In the genomic region with DNA sequence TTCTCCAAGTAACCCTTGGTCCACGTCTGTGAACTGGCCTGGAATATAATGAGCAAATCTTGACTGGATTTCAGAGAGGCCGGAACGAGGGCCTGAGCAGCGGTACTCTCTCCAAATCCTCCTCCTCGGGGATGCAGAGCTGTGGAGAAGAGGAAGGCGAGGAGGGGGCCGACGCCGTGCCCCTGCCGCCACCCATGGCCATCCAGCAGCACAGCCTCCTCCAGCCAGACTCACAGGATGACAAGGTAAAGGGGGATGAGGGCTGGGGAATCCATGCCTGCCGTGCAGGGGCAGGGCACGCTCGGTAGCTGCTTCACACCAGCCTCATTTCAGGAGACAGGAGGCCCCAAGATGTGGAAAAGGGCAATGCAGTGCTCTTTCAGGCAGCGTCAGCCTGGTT, we compare ENCODE assay signal across 1 cellular context.
TF ChIP-seq lines count a peak whose summit lies in the region.

No MANE protein-coding gene starts in this region.

TF ChIP-seq in IMR-90, 13 proteins besides CTCF, POLR2A, EP300 and RAD21 (continued from another document):
- no peak for TF ChIP-seq MAZ (IDR thresholded peaks at IDR 0.05; ENCODE audit: borderline replicate concordance, low read depth, low read length)
- no peak for TF ChIP-seq CHD1 (IDR thresholded peaks at IDR 0.05; ENCODE audit: low read depth, low read length)
- TF ChIP-seq, protein P1, sequence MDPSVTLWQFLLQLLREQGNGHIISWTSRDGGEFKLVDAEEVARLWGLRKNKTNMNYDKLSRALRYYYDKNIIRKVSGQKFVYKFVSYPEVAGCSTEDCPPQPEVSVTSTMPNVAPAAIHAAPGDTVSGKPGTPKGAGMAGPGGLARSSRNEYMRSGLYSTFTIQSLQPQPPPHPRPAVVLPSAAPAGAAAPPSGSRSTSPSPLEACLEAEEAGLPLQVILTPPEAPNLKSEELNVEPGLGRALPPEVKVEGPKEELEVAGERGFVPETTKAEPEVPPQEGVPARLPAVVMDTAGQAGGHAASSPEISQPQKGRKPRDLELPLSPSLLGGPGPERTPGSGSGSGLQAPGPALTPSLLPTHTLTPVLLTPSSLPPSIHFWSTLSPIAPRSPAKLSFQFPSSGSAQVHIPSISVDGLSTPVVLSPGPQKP (IDR thresholded peaks at IDR 0.05; ENCODE audit: borderline replicate concordance, low read depth, low read length), result no peak
- TF ChIP-seq MAFK (IDR thresholded peaks at IDR 0.05; ENCODE audit: low read depth, low read length), result no peak
